ENCODE assay signal across 28 cellular contexts in genomic region chr12:23941780-23942179, GRCh38. TPM values are rescaled to one million over a fixed set of nuclear protein-coding genes. Genes with fewer than 3 reads are reported as not detected.
"Had no signal": no experiment of that assay in that cellular context is flagged by ENCODE, and none has a peak within 500 bp of the region (broad histone marks: within the 10 kb centered on the region; RNA-seq: fewer than 3 reads in every experiment).

No MANE protein-coding gene starts in this region.

- H3K9me3 ChIP-seq: gastrocnemius medialis, heart left ventricle had no signal

- H3K27me3 ChIP-seq: foreskin keratinocyte, gastrocnemius medialis had no signal

- H3K27ac ChIP-seq: foreskin keratinocyte, gastrocnemius medialis, heart left ventricle had no signal

- DNase-seq: activated CD4-positive, alpha-beta memory T cell treated with anti-CD3 and anti-CD28 coated beads for 36 hours; activated CD4-positive, alpha-beta T cell treated with anti-CD3 and anti-CD28 coated beads for 36 hours; activated CD4-positive, alpha-beta T cell treated with anti-CD3 and anti-CD28 coated beads, Interleukin-2, amount 10 ng/mL, durations not matched to agents 24 days and 14 days; activated CD4-positive, CD25-positive, alpha-beta regulatory T cell; activated CD4-positive, CD25-positive, alpha-beta regulatory T cell treated with anti-CD3 and anti-CD28 coated beads, Interleukin-2, amount 50 U/mL, for 72 hours; activated CD8-positive, alpha-beta memory T cell treated with anti-CD3 and anti-CD28 coated beads, Interleukin-2, amount 10 ng/mL, durations not matched to agents 7 days and 5 days; activated CD8-positive, alpha-beta memory T cell treated with anti-CD3 and anti-CD28 coated beads, Interleukin-2, amount 50 U/mL, for 4 hours; activated CD8-positive, alpha-beta T cell treated with anti-CD3 and anti-CD28 coated beads, Interleukin-2, amount 10 ng/mL, durations not matched to agents 7 days and 5 days; activated effector memory CD4-positive, alpha-beta T cell treated with anti-CD3 and anti-CD28 coated beads, Interleukin-2, amount 50 U/mL, for 16 hours; activated naive CD4-positive, alpha-beta T cell treated with anti-CD3 and anti-CD28 coated beads, Interleukin-2, amount 10 ng/mL, durations not matched to agents 7 days and 5 days; activated naive CD8-positive, alpha-beta T cell treated with anti-CD3 and anti-CD28 coated beads, Interleukin-2, amount 10 ng/mL, durations not matched to agents 7 days and 5 days; activated T-cell treated with anti-CD3 and anti-CD28 coated beads, Interleukin-2, amount 50 U/mL, for 1 hour; activated T-cell treated with anti-CD3 and anti-CD28 coated beads, Interleukin-2, amount 50 U/mL, for 48 hours; caudate nucleus; cortex of kidney; dermis blood vessel endothelial cell; effector CD4-positive, alpha-beta T cell; effector memory CD8-positive, alpha-beta T cell; foreskin keratinocyte; gastrocnemius medialis; glutamatergic neuron; heart left ventricle; T-helper 2 cell had no signal

- H3K9me3 Mint-ChIP-seq: activated CD4-positive, alpha-beta T cell treated with anti-CD3 and anti-CD28 coated beads, Interleukin-2, amount 10 ng/mL, durations not matched to agents 24 days and 14 days; activated naive CD4-positive, alpha-beta T cell treated with anti-CD3 and anti-CD28 coated beads, Interleukin-2, amount 10 ng/mL, durations not matched to agents 7 days and 5 days; activated naive CD8-positive, alpha-beta T cell treated with anti-CD3 and anti-CD28 coated beads, Interleukin-2, amount 10 ng/mL, durations not matched to agents 7 days and 5 days; activated T-helper 1 cell treated with anti-CD3 and anti-CD28 coated beads, Interleukin-12 subunit alpha, Interleukin-12 subunit beta, Interleukin-2, Interleukin-4 antibody, amounts not matched to agents 30 ng/mL and 10 ng/mL and 1 ng/mL, durations not matched to agents 14 hours and 24 hours and 36 hours; activated T-helper 2 cell treated with anti-CD3 and anti-CD28 coated beads, Interferon-gamma antibody, Interleukin-2, Interleukin-4, amounts not matched to agents 10 μg/mL and 5 μg/mL and 100 μg/mL, durations not matched to agents 14 hours and 24 hours and 36 hours; effector memory CD8-positive, alpha-beta T cell had no signal

- H3K27me3 Mint-ChIP-seq: activated CD4-positive, alpha-beta memory T cell treated with anti-CD3 and anti-CD28 coated beads for 36 hours; activated CD8-positive, alpha-beta memory T cell treated with anti-CD3 and anti-CD28 coated beads, Interleukin-2, amount 10 ng/mL, durations not matched to agents 7 days and 5 days; activated naive CD4-positive, alpha-beta T cell treated with anti-CD3 and anti-CD28 coated beads, Interleukin-2, amount 10 ng/mL, durations not matched to agents 7 days and 5 days; activated naive CD8-positive, alpha-beta T cell treated with anti-CD3 and anti-CD28 coated beads, Interleukin-2, amount 10 ng/mL, durations not matched to agents 7 days and 5 days; effector memory CD8-positive, alpha-beta T cell had no signal

- H3K36me3 ChIP-seq: gastrocnemius medialis, heart left ventricle had no signal

- ATAC-seq: activated CD4-positive, alpha-beta T cell treated with anti-CD3 and anti-CD28 coated beads for 36 hours; activated CD8-positive, alpha-beta memory T cell treated with anti-CD3 and anti-CD28 coated beads, Interleukin-2, amount 10 ng/mL, durations not matched to agents 7 days and 5 days; activated CD8-positive, alpha-beta T cell treated with anti-CD3 and anti-CD28 coated beads, Interleukin-2, amount 10 ng/mL, durations not matched to agents 7 days and 5 days; activated naive CD4-positive, alpha-beta T cell treated with anti-CD3 and anti-CD28 coated beads, Interleukin-2, amount 50 U/mL, for 72 hours; effector memory CD8-positive, alpha-beta T cell; esophagus mucosa; foreskin keratinocyte; gastrocnemius medialis; heart left ventricle had no signal

- H3K36me3 Mint-ChIP-seq: activated CD4-positive, alpha-beta memory T cell treated with anti-CD3 and anti-CD28 coated beads for 36 hours; activated CD8-positive, alpha-beta memory T cell treated with anti-CD3 and anti-CD28 coated beads, Interleukin-2, amount 10 ng/mL, durations not matched to agents 7 days and 5 days; activated naive CD4-positive, alpha-beta T cell treated with anti-CD3 and anti-CD28 coated beads, Interleukin-2, amount 10 ng/mL, durations not matched to agents 7 days and 5 days; activated naive CD4-positive, alpha-beta T cell treated with anti-CD3 and anti-CD28 coated beads, Interleukin-2, amount 50 U/mL, for 72 hours; activated naive CD8-positive, alpha-beta T cell treated with anti-CD3 and anti-CD28 coated beads, Interleukin-2, amount 10 ng/mL, durations not matched to agents 7 days and 5 days had no signal

- FAIRE-seq: astrocyte had no signal

- H3K4me1 ChIP-seq: foreskin keratinocyte, gastrocnemius medialis, heart left ventricle had no signal

- H3K4me3 ChIP-seq: gastrocnemius medialis, heart left ventricle had no signal

- H3K4me1 Mint-ChIP-seq: activated CD4-positive, alpha-beta T cell treated with anti-CD3 and anti-CD28 coated beads for 36 hours; activated CD4-positive, alpha-beta T cell treated with anti-CD3 and anti-CD28 coated beads, Interleukin-2, amount 10 ng/mL, durations not matched to agents 24 days and 14 days; activated CD8-positive, alpha-beta memory T cell treated with anti-CD3 and anti-CD28 coated beads, Interleukin-2, amount 10 ng/mL, durations not matched to agents 7 days and 5 days; activated naive CD4-positive, alpha-beta T cell treated with anti-CD3 and anti-CD28 coated beads, Interleukin-2, amount 10 ng/mL, durations not matched to agents 7 days and 5 days; activated naive CD8-positive, alpha-beta T cell treated with anti-CD3 and anti-CD28 coated beads, Interleukin-2, amount 10 ng/mL, durations not matched to agents 7 days and 5 days had no signal

- H3K27ac Mint-ChIP-seq: activated CD4-positive, alpha-beta memory T cell treated with anti-CD3 and anti-CD28 coated beads for 36 hours; activated CD4-positive, alpha-beta T cell treated with anti-CD3 and anti-CD28 coated beads for 36 hours; activated CD4-positive, alpha-beta T cell treated with anti-CD3 and anti-CD28 coated beads, Interleukin-2, amount 10 ng/mL, durations not matched to agents 24 days and 14 days; activated CD8-positive, alpha-beta memory T cell treated with anti-CD3 and anti-CD28 coated beads, Interleukin-2, amount 10 ng/mL, durations not matched to agents 7 days and 5 days; activated CD8-positive, alpha-beta T cell treated with anti-CD3 and anti-CD28 coated beads, Interleukin-2, amount 10 ng/mL, durations not matched to agents 7 days and 5 days; activated naive CD4-positive, alpha-beta T cell treated with anti-CD3 and anti-CD28 coated beads, Interleukin-2, amount 10 ng/mL, durations not matched to agents 7 days and 5 days; activated naive CD4-positive, alpha-beta T cell treated with anti-CD3 and anti-CD28 coated beads, Interleukin-2, amount 50 U/mL, for 72 hours; activated naive CD8-positive, alpha-beta T cell treated with anti-CD3 and anti-CD28 coated beads, Interleukin-2, amount 10 ng/mL, durations not matched to agents 7 days and 5 days; activated T-helper 1 cell treated with anti-CD3 and anti-CD28 coated beads, Interleukin-12 subunit alpha, Interleukin-12 subunit beta, Interleukin-2, Interleukin-4 antibody, amounts not matched to agents 30 ng/mL and 10 ng/mL and 1 ng/mL, durations not matched to agents 14 hours and 24 hours and 36 hours; activated T-helper 2 cell treated with anti-CD3 and anti-CD28 coated beads, Interferon-gamma antibody, Interleukin-2, Interleukin-4, amounts not matched to agents 10 μg/mL and 5 μg/mL and 100 μg/mL, durations not matched to agents 14 hours and 24 hours and 36 hours; effector memory CD8-positive, alpha-beta T cell had no signal

- H3K4me3 Mint-ChIP-seq: activated CD4-positive, alpha-beta memory T cell treated with anti-CD3 and anti-CD28 coated beads for 36 hours; activated CD4-positive, alpha-beta T cell treated with anti-CD3 and anti-CD28 coated beads for 36 hours; activated CD4-positive, alpha-beta T cell treated with anti-CD3 and anti-CD28 coated beads, Interleukin-2, amount 10 ng/mL, durations not matched to agents 24 days and 14 days; activated CD8-positive, alpha-beta memory T cell treated with anti-CD3 and anti-CD28 coated beads, Interleukin-2, amount 10 ng/mL, durations not matched to agents 7 days and 5 days; activated CD8-positive, alpha-beta T cell treated with anti-CD3 and anti-CD28 coated beads, Interleukin-2, amount 10 ng/mL, durations not matched to agents 7 days and 5 days; activated naive CD4-positive, alpha-beta T cell treated with anti-CD3 and anti-CD28 coated beads, Interleukin-2, amount 10 ng/mL, durations not matched to agents 7 days and 5 days; activated naive CD8-positive, alpha-beta T cell treated with anti-CD3 and anti-CD28 coated beads, Interleukin-2, amount 10 ng/mL, durations not matched to agents 7 days and 5 days; activated T-helper 1 cell treated with anti-CD3 and anti-CD28 coated beads, Interleukin-12 subunit alpha, Interleukin-12 subunit beta, Interleukin-2, Interleukin-4 antibody, amounts not matched to agents 30 ng/mL and 10 ng/mL and 1 ng/mL, durations not matched to agents 14 hours and 24 hours and 36 hours; effector memory CD8-positive, alpha-beta T cell had no signal

RNA-seq across cellular contexts. Expression of gene SOX5, which starts 7.7 kb away (rescaled TPM):
- total RNA-seq: activated CD8-positive, alpha-beta T cell treated with anti-CD3 and anti-CD28 coated beads, Interleukin-2, amount 10 ng/mL, durations not matched to agents 7 days and 5 days; activated naive CD8-positive, alpha-beta T cell treated with anti-CD3 and anti-CD28 coated beads, Interleukin-2, amount 10 ng/mL, durations not matched to agents 7 days and 5 days had no signal
